In the genomic region with DNA sequence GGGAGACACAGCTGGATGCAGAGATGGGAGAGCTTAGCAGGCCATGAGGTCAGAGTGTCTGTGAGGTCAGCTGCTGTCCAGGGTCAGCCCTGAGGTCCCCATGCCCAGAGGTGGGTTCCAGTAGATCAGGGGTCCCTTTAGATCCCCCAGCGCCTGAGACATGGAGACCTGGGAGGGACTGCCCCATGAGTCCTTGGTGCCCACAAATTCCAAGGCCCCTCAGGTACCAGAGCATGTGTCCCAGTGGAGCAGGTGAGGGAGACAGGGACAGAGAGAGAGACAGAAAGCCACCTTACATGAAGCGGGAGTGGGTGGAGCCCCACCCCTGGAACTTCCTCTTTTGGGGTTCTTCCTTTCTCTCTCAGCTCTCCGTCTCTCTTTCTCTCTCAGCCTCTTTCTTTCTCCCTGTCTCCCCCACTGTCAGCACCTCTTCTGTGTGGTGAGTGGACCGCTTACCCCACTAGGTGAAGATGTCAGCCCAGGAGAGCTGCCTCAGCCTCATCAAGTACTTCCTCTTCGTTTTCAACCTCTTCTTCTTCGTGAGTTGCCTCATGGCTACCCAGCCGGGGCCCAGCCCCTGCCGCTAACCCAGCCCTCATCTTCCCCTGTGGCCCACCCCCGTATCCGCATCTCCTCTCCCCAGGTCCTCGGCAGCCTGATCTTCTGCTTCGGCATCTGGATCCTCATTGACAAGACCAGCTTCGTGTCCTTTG, we compare ENCODE assay signal across 9 cellular contexts. TPM values are rescaled to one million over a fixed set of nuclear protein-coding genes. Genes with fewer than 3 reads are reported as not detected.
DNase-seq lines count a peak whose midpoint lies in the region; ATAC-seq lines count a peak whose summit lies in the region.
"Had no signal": no experiment of that assay in that cellular context is flagged by ENCODE, and none has a peak within 500 bp of the region (broad histone marks: within the 10 kb centered on the region; RNA-seq: fewer than 3 reads in every experiment).

A gene with protein sequence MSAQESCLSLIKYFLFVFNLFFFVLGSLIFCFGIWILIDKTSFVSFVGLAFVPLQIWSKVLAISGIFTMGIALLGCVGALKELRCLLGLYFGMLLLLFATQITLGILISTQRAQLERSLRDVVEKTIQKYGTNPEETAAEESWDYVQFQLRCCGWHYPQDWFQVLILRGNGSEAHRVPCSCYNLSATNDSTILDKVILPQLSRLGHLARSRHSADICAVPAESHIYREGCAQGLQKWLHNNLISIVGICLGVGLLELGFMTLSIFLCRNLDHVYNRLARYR (plus strand): TSS at position 336 of the 713 bp plus-strand sequence. CDS start 135 bp downstream, at position 471.

- H3K27me3 ChIP-seq in H7 (ENCODE audit: control insufficient read depth, insufficient read depth, low read length) = peaks cover 23% of the 10 kb centered on the region

- no peak within 1 kb of the TSS for H3K4me3 ChIP-seq in H7 (ENCODE audit: insufficient read depth, low read depth, low read length)

- peak; percentile 40 to 42 for ATAC-seq in activated CD4-positive, CD25-positive, alpha-beta regulatory T cell treated with anti-CD3 and anti-CD28 coated beads, Interleukin-2, amount 50 U/mL, for 24 hours
- ATAC-seq in GM19395 (IDR thresholded peaks at IDR 0.05; ENCODE audit: unreplicated experiment) (no peak), GM18498 (IDR thresholded peaks at IDR 0.05; ENCODE audit: unreplicated experiment) (no peak)

- H3K36me3 ChIP-seq in H7 (replicated peaks; ENCODE audit: control insufficient read depth, insufficient read depth, low read length) = no peaks in the 10 kb centered on the region

- DNase-seq in H7 (peak; percentile 41), middle frontal gyrus (ENCODE audit: extremely low spot score, low spot score) (no peak), SW 1271 (lab: John Stamatoyannopoulos, UW) (no peak)
- DNase-seq in effector CD4-positive, alpha-beta T cell = peak; percentile 38
- DNase-seq in stimulated activated CD4-positive, alpha-beta T cell treated with anti-CD3 and anti-CD28 coated beads, Interleukin-15, amount 100 ng/mL, for 24 hours = peak; percentile 69

RNA-seq across cellular contexts. Expression of the gene that starts here (rescaled TPM):
- total RNA-seq in H7 (2014; rRNA removed; shearing (Covaris generic)) = 0.44 TPM in 1 of 2 replicates, not detected in the other
- total RNA-seq: fibroblast of lung had no signal

Comparison
In these comparisons a context has a peak if more than half of its experiments do, and no peak if none do; other contexts are left out.
1. Peak in DNase-seq in H7; RNA of the gene not detected or under 1 TPM.
2. DNase-seq: peak in effector CD4-positive, alpha-beta T cell (single experiment) and stimulated activated CD4-positive, alpha-beta T cell treated with anti-CD3 and anti-CD28 coated beads, Interleukin-15, amount 100 ng/mL, for 24 hours (single experiment); none in middle frontal gyrus (single experiment) and SW 1271 (0 of 2).
3. ATAC-seq: peak in activated CD4-positive, CD25-positive, alpha-beta regulatory T cell treated with anti-CD3 and anti-CD28 coated beads, Interleukin-2, amount 50 U/mL, for 24 hours (2 of 2); none in GM19395 (single experiment) and GM18498 (single experiment).